ENCODE assay signal across 35 cellular contexts in genomic region chr4:38356686-38357085, GRCh38.
"Had no signal": no experiment of that assay in that cellular context is flagged by ENCODE, and none has a peak within 500 bp of the region (broad histone marks: within the 10 kb centered on the region; RNA-seq: fewer than 3 reads in every experiment).

No MANE protein-coding gene starts in this region.

- ATAC-seq: activated CD4-positive, alpha-beta T cell treated with anti-CD3 and anti-CD28 coated beads for 36 hours; activated CD8-positive, alpha-beta memory T cell treated with anti-CD3 and anti-CD28 coated beads, Interleukin-2, amount 10 ng/mL, durations not matched to agents 7 days and 5 days; activated CD8-positive, alpha-beta T cell treated with anti-CD3 and anti-CD28 coated beads, Interleukin-2, amount 10 ng/mL, durations not matched to agents 7 days and 5 days; activated naive CD8-positive, alpha-beta T cell treated with anti-CD3 and anti-CD28 coated beads, Interleukin-2, amount 50 U/mL, for 24 hours; body of pancreas; effector memory CD8-positive, alpha-beta T cell; foreskin keratinocyte; T-helper 17 cell had no signal

- DNase-seq: activated CD4-positive, alpha-beta memory T cell treated with anti-CD3 and anti-CD28 coated beads for 36 hours; activated CD4-positive, alpha-beta T cell treated with anti-CD3 and anti-CD28 coated beads for 36 hours; activated CD4-positive, alpha-beta T cell treated with anti-CD3 and anti-CD28 coated beads, Interleukin-2, amount 10 ng/mL, durations not matched to agents 24 days and 14 days; activated CD4-positive, CD25-positive, alpha-beta regulatory T cell; activated CD4-positive, CD25-positive, alpha-beta regulatory T cell treated with anti-CD3 and anti-CD28 coated beads, Interleukin-2, amount 50 U/mL, for 72 hours; activated CD8-positive, alpha-beta memory T cell treated with anti-CD3 and anti-CD28 coated beads, Interleukin-2, amount 10 ng/mL, durations not matched to agents 7 days and 5 days; activated CD8-positive, alpha-beta memory T cell treated with anti-CD3 and anti-CD28 coated beads, Interleukin-2, amount 50 U/mL, for 4 hours; activated CD8-positive, alpha-beta T cell treated with anti-CD3 and anti-CD28 coated beads, Interleukin-2, amount 10 ng/mL, durations not matched to agents 7 days and 5 days; activated effector memory CD4-positive, alpha-beta T cell treated with anti-CD3 and anti-CD28 coated beads, Interleukin-2, amount 50 U/mL, for 16 hours; activated naive CD4-positive, alpha-beta T cell treated with anti-CD3 and anti-CD28 coated beads for 36 hours; activated naive CD8-positive, alpha-beta T cell treated with anti-CD3 and anti-CD28 coated beads for 36 hours; activated naive CD8-positive, alpha-beta T cell treated with anti-CD3 and anti-CD28 coated beads, Interleukin-2, amount 50 U/mL, for 24 hours; activated T-cell treated with anti-CD3 and anti-CD28 coated beads, Interleukin-2, amount 50 U/mL, for 1 hour; activated T-cell treated with anti-CD3 and anti-CD28 coated beads, Interleukin-2, amount 50 U/mL, for 48 hours; adrenal gland; amygdala; aorta; body of pancreas; caudate nucleus; cortex of kidney; dermis blood vessel endothelial cell; effector CD4-positive, alpha-beta T cell; effector memory CD8-positive, alpha-beta T cell; erythroblast; foreskin keratinocyte; head of caudate nucleus; T-helper 1 cell; T-helper 17 cell; T1000 had no signal

- H3K27ac ChIP-seq: adrenal gland, body of pancreas, esophagus muscularis mucosa, foreskin keratinocyte had no signal

- H3K27ac Mint-ChIP-seq: activated CD4-positive, alpha-beta memory T cell treated with anti-CD3 and anti-CD28 coated beads for 36 hours; activated CD4-positive, alpha-beta T cell treated with anti-CD3 and anti-CD28 coated beads for 36 hours; activated CD4-positive, alpha-beta T cell treated with anti-CD3 and anti-CD28 coated beads, Interleukin-2, amount 10 ng/mL, durations not matched to agents 24 days and 14 days; activated CD8-positive, alpha-beta memory T cell treated with anti-CD3 and anti-CD28 coated beads, Interleukin-2, amount 10 ng/mL, durations not matched to agents 7 days and 5 days; activated CD8-positive, alpha-beta T cell treated with anti-CD3 and anti-CD28 coated beads, Interleukin-2, amount 10 ng/mL, durations not matched to agents 7 days and 5 days; activated naive CD4-positive, alpha-beta T cell treated with anti-CD3 and anti-CD28 coated beads for 36 hours; activated naive CD4-positive, alpha-beta T cell treated with anti-CD3 and anti-CD28 coated beads, Interleukin-2, amount 50 U/mL, for 24 hours; activated naive CD8-positive, alpha-beta T cell treated with anti-CD3 and anti-CD28 coated beads for 36 hours; activated naive CD8-positive, alpha-beta T cell treated with anti-CD3 and anti-CD28 coated beads, Interleukin-2, amount 50 U/mL, for 24 hours; activated T-helper 1 cell treated with anti-CD3 and anti-CD28 coated beads, Interleukin-12 subunit alpha, Interleukin-12 subunit beta, Interleukin-2, Interleukin-4 antibody, amounts not matched to agents 30 ng/mL and 10 ng/mL and 1 ng/mL, durations not matched to agents 14 hours and 24 hours and 36 hours; activated T-helper 2 cell treated with anti-CD3 and anti-CD28 coated beads, Interferon-gamma antibody, Interleukin-2, Interleukin-4, amounts not matched to agents 10 μg/mL and 5 μg/mL and 100 μg/mL, durations not matched to agents 14 hours and 24 hours and 36 hours; effector memory CD8-positive, alpha-beta T cell; T-helper 17 cell; T-helper 2 cell treated with Interferon-gamma antibody and Interleukin-4, amounts not matched to agents 5 μg/mL and 100 μg/mL, for 36 hours had no signal

- H3K4me1 ChIP-seq: body of pancreas, foreskin keratinocyte had no signal

- H3K36me3 Mint-ChIP-seq: activated CD4-positive, alpha-beta memory T cell treated with anti-CD3 and anti-CD28 coated beads for 36 hours had no signal

- H3K4me3 ChIP-seq: adrenal gland, body of pancreas, esophagus muscularis mucosa had no signal

- H3K4me3 Mint-ChIP-seq: activated CD4-positive, alpha-beta memory T cell treated with anti-CD3 and anti-CD28 coated beads for 36 hours; activated CD4-positive, alpha-beta T cell treated with anti-CD3 and anti-CD28 coated beads for 36 hours; activated CD4-positive, alpha-beta T cell treated with anti-CD3 and anti-CD28 coated beads, Interleukin-2, amount 10 ng/mL, durations not matched to agents 24 days and 14 days; activated CD8-positive, alpha-beta memory T cell treated with anti-CD3 and anti-CD28 coated beads, Interleukin-2, amount 10 ng/mL, durations not matched to agents 7 days and 5 days; activated CD8-positive, alpha-beta T cell treated with anti-CD3 and anti-CD28 coated beads, Interleukin-2, amount 10 ng/mL, durations not matched to agents 7 days and 5 days; activated naive CD4-positive, alpha-beta T cell treated with anti-CD3 and anti-CD28 coated beads for 36 hours; activated naive CD4-positive, alpha-beta T cell treated with anti-CD3 and anti-CD28 coated beads, Interleukin-2, amount 50 U/mL, for 24 hours; activated naive CD8-positive, alpha-beta T cell treated with anti-CD3 and anti-CD28 coated beads for 36 hours; activated naive CD8-positive, alpha-beta T cell treated with anti-CD3 and anti-CD28 coated beads, Interleukin-2, amount 50 U/mL, for 24 hours; activated T-helper 1 cell treated with anti-CD3 and anti-CD28 coated beads, Interleukin-12 subunit alpha, Interleukin-12 subunit beta, Interleukin-2, Interleukin-4 antibody, amounts not matched to agents 30 ng/mL and 10 ng/mL and 1 ng/mL, durations not matched to agents 14 hours and 24 hours and 36 hours; effector memory CD8-positive, alpha-beta T cell; T-helper 17 cell; T-helper 2 cell treated with Interferon-gamma antibody and Interleukin-4, amounts not matched to agents 5 μg/mL and 100 μg/mL, for 36 hours had no signal

- H3K9me3 Mint-ChIP-seq: effector memory CD8-positive, alpha-beta T cell had no signal

- FAIRE-seq: colon had no signal

- H3K27me3 Mint-ChIP-seq: activated CD4-positive, alpha-beta memory T cell treated with anti-CD3 and anti-CD28 coated beads for 36 hours; activated CD4-positive, alpha-beta T cell treated with anti-CD3 and anti-CD28 coated beads for 36 hours; activated naive CD4-positive, alpha-beta T cell treated with anti-CD3 and anti-CD28 coated beads, Interleukin-2, amount 50 U/mL, for 24 hours; activated naive CD8-positive, alpha-beta T cell treated with anti-CD3 and anti-CD28 coated beads for 36 hours; activated naive CD8-positive, alpha-beta T cell treated with anti-CD3 and anti-CD28 coated beads, Interleukin-2, amount 50 U/mL, for 24 hours; effector memory CD8-positive, alpha-beta T cell; T-helper 17 cell had no signal

- H3K36me3 ChIP-seq: adrenal gland, esophagus muscularis mucosa had no signal

- H3K4me1 Mint-ChIP-seq: activated CD4-positive, alpha-beta T cell treated with anti-CD3 and anti-CD28 coated beads, Interleukin-2, amount 10 ng/mL, durations not matched to agents 24 days and 14 days; T-helper 17 cell had no signal

- H3K27me3 ChIP-seq: adrenal gland, body of pancreas, esophagus muscularis mucosa, foreskin keratinocyte had no signal

- H3K9me3 ChIP-seq: adrenal gland, body of pancreas had no signal
